ENCODE assay signal across 1 cellular context in genomic region chr6:154891901-154892300, GRCh38.
TF ChIP-seq lines count a peak whose summit lies in the region.

No MANE protein-coding gene starts in this region.

TF ChIP-seq in HepG2, 621 proteins besides CTCF, POLR2A, EP300 and RAD21 (continued from another document):
- TF ChIP-seq, protein P1, sequence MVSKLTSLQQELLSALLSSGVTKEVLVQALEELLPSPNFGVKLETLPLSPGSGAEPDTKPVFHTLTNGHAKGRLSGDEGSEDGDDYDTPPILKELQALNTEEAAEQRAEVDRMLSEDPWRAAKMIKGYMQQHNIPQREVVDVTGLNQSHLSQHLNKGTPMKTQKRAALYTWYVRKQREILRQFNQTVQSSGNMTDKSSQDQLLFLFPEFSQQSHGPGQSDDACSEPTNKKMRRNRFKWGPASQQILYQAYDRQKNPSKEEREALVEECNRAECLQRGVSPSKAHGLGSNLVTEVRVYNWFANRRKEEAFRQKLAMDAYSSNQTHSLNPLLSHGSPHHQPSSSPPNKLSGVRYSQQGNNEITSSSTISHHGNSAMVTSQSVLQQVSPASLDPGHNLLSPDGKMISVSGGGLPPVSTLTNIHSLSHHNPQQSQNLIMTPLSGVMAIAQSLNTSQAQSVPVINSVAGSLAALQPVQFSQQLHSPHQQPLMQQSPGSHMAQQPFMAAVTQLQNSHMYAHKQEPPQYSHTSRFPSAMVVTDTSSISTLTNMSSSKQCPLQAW (CRISPR knock-in tag; IDR thresholded peaks at IDR 0.05) = peak; percentile 54; the same call in 1 of the 2 replicates
- TF ChIP-seq FOXA3 (CRISPR knock-in tag; IDR thresholded peaks at IDR 0.05) (no peak), ZSCAN29 (CRISPR knock-in tag; conservative IDR thresholded peaks at IDR 0.05) (no peak), MTA3 (CRISPR knock-in tag; IDR thresholded peaks at IDR 0.05) (no peak), MED1 (CRISPR knock-in tag; IDR thresholded peaks at IDR 0.05) (peak; percentile 36; the same call in 1 of the 2 replicates), HMG20A (CRISPR knock-in tag; IDR thresholded peaks at IDR 0.05; ENCODE audit: borderline replicate concordance) (no peak), FOXM1 (CRISPR knock-in tag; IDR thresholded peaks at IDR 0.05) (no peak), ZNF331 (CRISPR knock-in tag; IDR thresholded peaks at IDR 0.05) (no peak), PAWR (CRISPR knock-in tag; IDR thresholded peaks at IDR 0.05; ENCODE audit: borderline replicate concordance) (no peak), RORA (CRISPR knock-in tag; IDR thresholded peaks at IDR 0.05) (no peak), KDM1A (CRISPR knock-in tag; IDR thresholded peaks at IDR 0.05) (no peak), NFYB (CRISPR knock-in tag; IDR thresholded peaks at IDR 0.05) (no peak), RERE (CRISPR knock-in tag; IDR thresholded peaks at IDR 0.05; ENCODE audit: low read depth) (no peak), ZBTB4 (CRISPR knock-in tag; IDR thresholded peaks at IDR 0.05; ENCODE audit: borderline replicate concordance) (no peak), SALL1 (CRISPR knock-in tag; IDR thresholded peaks at IDR 0.05) (peak; percentile 12; the same call in 1 of the 2 replicates), GLI4 (CRISPR knock-in tag; IDR thresholded peaks at IDR 0.05; ENCODE audit: borderline replicate concordance) (0 out of 2 replicates have a peak, but pooled peaks have one; percentile 45)
- TF ChIP-seq, protein P2, sequence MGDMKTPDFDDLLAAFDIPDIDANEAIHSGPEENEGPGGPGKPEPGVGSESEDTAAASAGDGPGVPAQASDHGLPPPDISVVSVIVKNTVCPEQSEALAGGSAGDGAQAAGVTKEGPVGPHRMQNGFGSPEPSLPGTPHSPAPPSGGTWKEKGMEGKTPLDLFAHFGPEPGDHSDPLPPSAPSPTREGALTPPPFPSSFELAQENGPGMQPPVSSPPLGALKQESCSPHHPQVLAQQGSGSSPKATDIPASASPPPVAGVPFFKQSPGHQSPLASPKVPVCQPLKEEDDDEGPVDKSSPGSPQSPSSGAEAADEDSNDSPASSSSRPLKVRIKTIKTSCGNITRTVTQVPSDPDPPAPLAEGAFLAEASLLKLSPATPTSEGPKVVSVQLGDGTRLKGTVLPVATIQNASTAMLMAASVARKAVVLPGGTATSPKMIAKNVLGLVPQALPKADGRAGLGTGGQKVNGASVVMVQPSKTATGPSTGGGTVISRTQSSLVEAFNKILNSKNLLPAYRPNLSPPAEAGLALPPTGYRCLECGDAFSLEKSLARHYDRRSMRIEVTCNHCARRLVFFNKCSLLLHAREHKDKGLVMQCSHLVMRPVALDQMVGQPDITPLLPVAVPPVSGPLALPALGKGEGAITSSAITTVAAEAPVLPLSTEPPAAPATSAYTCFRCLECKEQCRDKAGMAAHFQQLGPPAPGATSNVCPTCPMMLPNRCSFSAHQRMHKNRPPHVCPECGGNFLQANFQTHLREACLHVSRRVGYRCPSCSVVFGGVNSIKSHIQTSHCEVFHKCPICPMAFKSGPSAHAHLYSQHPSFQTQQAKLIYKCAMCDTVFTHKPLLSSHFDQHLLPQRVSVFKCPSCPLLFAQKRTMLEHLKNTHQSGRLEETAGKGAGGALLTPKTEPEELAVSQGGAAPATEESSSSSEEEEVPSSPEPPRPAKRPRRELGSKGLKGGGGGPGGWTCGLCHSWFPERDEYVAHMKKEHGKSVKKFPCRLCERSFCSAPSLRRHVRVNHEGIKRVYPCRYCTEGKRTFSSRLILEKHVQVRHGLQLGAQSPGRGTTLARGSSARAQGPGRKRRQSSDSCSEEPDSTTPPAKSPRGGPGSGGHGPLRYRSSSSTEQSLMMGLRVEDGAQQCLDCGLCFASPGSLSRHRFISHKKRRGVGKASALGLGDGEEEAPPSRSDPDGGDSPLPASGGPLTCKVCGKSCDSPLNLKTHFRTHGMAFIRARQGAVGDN (CRISPR knock-in tag; IDR thresholded peaks at IDR 0.05) = peak; percentile 25; the same call in 1 of the 2 replicates
